1 cellular context compared by ENCODE assay signal in genomic region chr14:76946753-76947077, GRCh38.
TF ChIP-seq lines count a peak whose summit lies in the region.

No MANE protein-coding gene starts in this region.

TF ChIP-seq in HepG2, 621 proteins besides CTCF, POLR2A, EP300 and RAD21 (continued from another document):
- TF ChIP-seq THAP9 (CRISPR knock-in tag; IDR thresholded peaks at IDR 0.05; ENCODE audit: borderline replicate concordance), result 0 out of 2 replicates have a peak, but pooled peaks have one; percentile 72
- TF ChIP-seq DPF2 (CRISPR knock-in tag; IDR thresholded peaks at IDR 0.05; ENCODE audit: borderline replicate concordance, low read depth), result 0 out of 2 replicates have a peak, but pooled peaks have one; percentile 13
- no peak for TF ChIP-seq HOXA3 (CRISPR knock-in tag; IDR thresholded peaks at IDR 0.05)
- TF ChIP-seq ZNF546 (CRISPR knock-in tag; conservative IDR thresholded peaks at IDR 0.05), result 0 out of 2 replicates have a peak, but pooled peaks have one; percentile 63
- no peak for TF ChIP-seq LCORL (IDR thresholded peaks at IDR 0.05)
- no peak for TF ChIP-seq LCORL (CRISPR knock-in tag; IDR thresholded peaks at IDR 0.05)
- no peak for TF ChIP-seq HINFP (CRISPR knock-in tag; IDR thresholded peaks at IDR 0.05; ENCODE audit: low read depth)
- TF ChIP-seq, protein P1, sequence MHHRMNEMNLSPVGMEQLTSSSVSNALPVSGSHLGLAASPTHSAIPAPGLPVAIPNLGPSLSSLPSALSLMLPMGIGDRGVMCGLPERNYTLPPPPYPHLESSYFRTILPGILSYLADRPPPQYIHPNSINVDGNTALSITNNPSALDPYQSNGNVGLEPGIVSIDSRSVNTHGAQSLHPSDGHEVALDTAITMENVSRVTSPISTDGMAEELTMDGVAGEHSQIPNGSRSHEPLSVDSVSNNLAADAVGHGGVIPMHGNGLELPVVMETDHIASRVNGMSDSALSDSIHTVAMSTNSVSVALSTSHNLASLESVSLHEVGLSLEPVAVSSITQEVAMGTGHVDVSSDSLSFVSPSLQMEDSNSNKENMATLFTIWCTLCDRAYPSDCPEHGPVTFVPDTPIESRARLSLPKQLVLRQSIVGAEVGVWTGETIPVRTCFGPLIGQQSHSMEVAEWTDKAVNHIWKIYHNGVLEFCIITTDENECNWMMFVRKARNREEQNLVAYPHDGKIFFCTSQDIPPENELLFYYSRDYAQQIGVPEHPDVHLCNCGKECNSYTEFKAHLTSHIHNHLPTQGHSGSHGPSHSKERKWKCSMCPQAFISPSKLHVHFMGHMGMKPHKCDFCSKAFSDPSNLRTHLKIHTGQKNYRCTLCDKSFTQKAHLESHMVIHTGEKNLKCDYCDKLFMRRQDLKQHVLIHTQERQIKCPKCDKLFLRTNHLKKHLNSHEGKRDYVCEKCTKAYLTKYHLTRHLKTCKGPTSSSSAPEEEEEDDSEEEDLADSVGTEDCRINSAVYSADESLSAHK (CRISPR knock-in tag; IDR thresholded peaks at IDR 0.05; ENCODE audit: borderline replicate concordance), result no peak
- no peak for TF ChIP-seq KAT8 (CRISPR knock-in tag; IDR thresholded peaks at IDR 0.05)
- TF ChIP-seq MLLT10 (CRISPR knock-in tag; IDR thresholded peaks at IDR 0.05), result no peak
- no peak for TF ChIP-seq ZFP36L1 (CRISPR knock-in tag; IDR thresholded peaks at IDR 0.05)
- TF ChIP-seq ZNF567 (CRISPR knock-in tag; IDR thresholded peaks at IDR 0.05; ENCODE audit: borderline replicate concordance), result no peak
- TF ChIP-seq EEA1 (CRISPR knock-in tag; IDR thresholded peaks at IDR 0.05; ENCODE audit: borderline replicate concordance), result no peak
- TF ChIP-seq ZNF792 (CRISPR knock-in tag; IDR thresholded peaks at IDR 0.05), result no peak
- no peak for TF ChIP-seq MAFK (conservative IDR thresholded peaks at IDR 0.05 in 1 of 2, IDR thresholded peaks at IDR 0.05 in 1 of 2; ENCODE audit: low read length in 2 of 2)
- TF ChIP-seq MAZ (IDR thresholded peaks at IDR 0.05; ENCODE audit: borderline replicate concordance, low read depth, low read length), result no peak
- peak; percentile 32 for TF ChIP-seq MAZ (CRISPR knock-in tag; IDR thresholded peaks at IDR 0.05; ENCODE audit: low read depth)
- no peak for TF ChIP-seq ZGPAT (CRISPR knock-in tag; IDR thresholded peaks at IDR 0.05)
- no peak for TF ChIP-seq ZNF788 (CRISPR knock-in tag; IDR thresholded peaks at IDR 0.05; ENCODE audit: borderline replicate concordance)
- no peak for TF ChIP-seq SP140L (CRISPR knock-in tag; IDR thresholded peaks at IDR 0.05; ENCODE audit: borderline replicate concordance)
- TF ChIP-seq ZNF709 (CRISPR knock-in tag; IDR thresholded peaks at IDR 0.05), result no peak
- TF ChIP-seq NCOA5 (CRISPR knock-in tag; IDR thresholded peaks at IDR 0.05), result no peak
